ENCODE assay signal across 22 cellular contexts in the genomic region with DNA sequence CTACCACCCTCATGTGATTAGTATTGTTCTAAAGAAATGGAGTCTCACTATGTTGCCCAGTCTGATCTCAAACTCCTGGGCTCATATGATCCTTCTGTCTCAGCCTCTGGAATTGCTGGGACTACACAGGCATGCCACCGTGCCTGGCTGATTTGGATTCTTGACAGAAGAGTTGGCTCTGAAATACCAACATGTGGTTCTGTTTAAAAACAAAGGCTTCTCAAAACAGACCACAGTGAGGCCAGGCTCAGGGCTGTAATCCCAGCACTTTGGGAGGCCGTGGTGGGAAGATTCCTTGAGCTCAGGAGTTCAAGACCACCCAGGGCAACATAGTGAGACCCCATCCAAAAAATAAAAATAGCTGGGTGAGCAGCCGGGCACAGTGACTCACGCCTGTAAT.
DNase-seq lines count a peak whose midpoint lies in the region; ATAC-seq, FAIRE-seq and TF ChIP-seq lines count a peak whose summit lies in the region.
"Had no signal": no experiment of that assay in that cellular context is flagged by ENCODE, and none has a peak within 500 bp of the region (broad histone marks: within the 10 kb centered on the region; RNA-seq: fewer than 3 reads in every experiment).

No MANE protein-coding gene starts in this region.

- no peaks in the 10 kb centered on the region for H4K20me1 ChIP-seq in astrocyte (ENCODE audit: insufficient read depth, low read length)

- H3K9me3 ChIP-seq in astrocyte (ENCODE audit: insufficient read depth, low read depth, low read length), result no peaks in the 10 kb centered on the region
- H3K9me3 ChIP-seq: heart left ventricle had no signal

- DNase-seq in AG10803 (ENCODE audit: low read depth), result peak; percentile 90
- DNase-seq in H4 (ENCODE audit: low spot score), result peak; percentile 19
- DNase-seq in astrocyte (ENCODE audit: low read depth), result peak; percentile 30
- peak; percentile 39 for DNase-seq in fibroblast of villous mesenchyme (ENCODE audit: low read depth)
- no peak for DNase-seq in NCI-H1694 treated with DMSO at 0.1 percent for 48 hours (lab: John Stamatoyannopoulos, UW)
- no peak for DNase-seq in SIG-M5 treated with dmso at 0.1 percent for 504 hours (lab: John Stamatoyannopoulos, UW; ENCODE audit: unreplicated experiment)
- DNase-seq: activated CD4-positive, alpha-beta T cell treated with anti-CD3 and anti-CD28 coated beads, Interleukin-2, amount 50 U/mL, for 4 hours; activated naive CD4-positive, alpha-beta T cell; amygdala; cerebellar nuclear complex; effector CD8-positive, alpha-beta T cell; heart left ventricle; NCI-H146; SHP77 treated with DMSO at 0.1 percent for 48 hours; small intestine; stimulated activated CD4-positive, alpha-beta T cell treated with anti-CD3 and anti-CD28 coated beads, Interleukin-2, amount 100 ng/mL, for 48 hours; stimulated activated naive CD8-positive, alpha-beta T cell treated with anti-CD3 and anti-CD28 coated beads, Interleukin-15, Interleukin-2, amounts not matched to agents 100 U/mL and 50 U/mL, for 24 hours; WERI-Rb-1 had no signal

- H3K9ac ChIP-seq in astrocyte (ENCODE audit: low read length), result no peak overlapping the region

- TF ChIP-seq CTCF in AG10803 (conservative IDR thresholded peaks at IDR 0.05; ENCODE audit: low read length) (no peak), astrocyte (IDR thresholded peaks at IDR 0.05; ENCODE audit: insufficient read depth, low read depth, low read length) (no peak), fibroblast of villous mesenchyme (IDR thresholded peaks at IDR 0.05; ENCODE audit: insufficient read depth, low read depth, low read length) (no peak)

- H3K4me3 Mint-ChIP-seq in astrocyte (ENCODE audit: unreplicated experiment), result no peak overlapping the region
- H3K4me3 Mint-ChIP-seq: T-helper 1 cell treated with Interleukin-12 subunit alpha and Interleukin-12 subunit beta and Interleukin-4 antibody, amounts not matched to agents 30 μg/mL and 1 μg/mL, for 36 hours had no signal

- no peaks in the 10 kb centered on the region for H3K27me3 Mint-ChIP-seq in astrocyte (ENCODE audit: low read depth, unreplicated experiment)

- H3K27me3 ChIP-seq in astrocyte (ENCODE audit: insufficient read depth, low read length), result no peaks in the 10 kb centered on the region
- H3K27me3 ChIP-seq: heart left ventricle had no signal

- no peak overlapping the region for H2AFZ ChIP-seq in astrocyte (ENCODE audit: low read depth, low read length)

- peaks cover 24% of the 10 kb centered on the region for H3K36me3 Mint-ChIP-seq in astrocyte (ENCODE audit: low read depth, unreplicated experiment)

- H3K27ac ChIP-seq in astrocyte (ENCODE audit: low read depth, low read length), result no peak overlapping the region
- H3K27ac ChIP-seq: heart left ventricle, WERI-Rb-1 had no signal

- peaks cover 7% of the 10 kb centered on the region for H3K4me1 ChIP-seq in astrocyte (ENCODE audit: insufficient read depth, low read length)

- no peak overlapping the region for H3K4me3 ChIP-seq in AG10803 (ENCODE audit: low read length)
- H3K4me3 ChIP-seq in astrocyte (ENCODE audit: insufficient read depth, low read depth, low read length), result no peak overlapping the region
- H3K4me3 ChIP-seq in fibroblast of villous mesenchyme (ENCODE audit: low read depth, low read length), result no peak overlapping the region
- H3K4me3 ChIP-seq: heart left ventricle had no signal

- H3K4me1 Mint-ChIP-seq in astrocyte (ENCODE audit: low read depth, unreplicated experiment), result peaks cover 3% of the 10 kb centered on the region

- no peak overlapping the region for H3K27ac Mint-ChIP-seq in astrocyte (ENCODE audit: unreplicated experiment)
- H3K27ac Mint-ChIP-seq: T-helper 1 cell treated with Interleukin-12 subunit alpha and Interleukin-12 subunit beta and Interleukin-4 antibody, amounts not matched to agents 30 μg/mL and 1 μg/mL, for 36 hours had no signal

- ATAC-seq in HG02763 (IDR thresholded peaks at IDR 0.05; ENCODE audit: unreplicated experiment), result no peak
- no peak for ATAC-seq in HG02870 (IDR thresholded peaks at IDR 0.05; ENCODE audit: unreplicated experiment)
- ATAC-seq: esophagus mucosa; stimulated activated naive CD8-positive, alpha-beta T cell treated with anti-CD3 and anti-CD28 coated beads, Interleukin-15, Interleukin-2, amounts not matched to agents 100 U/mL and 50 U/mL, for 24 hours had no signal

- no peak overlapping the region for H3K4me2 ChIP-seq in astrocyte (ENCODE audit: low read length)

- H3K36me3 ChIP-seq in astrocyte (ENCODE audit: insufficient read depth, low read length), result no peaks in the 10 kb centered on the region

- peak; percentile 60 for FAIRE-seq in astrocyte (lab: Jason Lieb, UNC)
- FAIRE-seq: small intestine had no signal

- no peaks in the 10 kb centered on the region for H3K79me2 ChIP-seq in astrocyte (ENCODE audit: insufficient read depth, low read length)

- H3K9me3 Mint-ChIP-seq in astrocyte (ENCODE audit: unreplicated experiment), result peaks cover 4% of the 10 kb centered on the region

Comparison
In these comparisons a context has a peak if more than half of its experiments do, and no peak if none do; other contexts are left out.
1. DNase-seq: peak in AG10803 (single experiment), H4 (single experiment), astrocyte (single experiment) and fibroblast of villous mesenchyme (single experiment); none in NCI-H1694 treated with DMSO at 0.1 percent for 48 hours (single experiment) and SIG-M5 treated with dmso at 0.1 percent for 504 hours (single experiment).